Comparison of ENCODE assay signal across 23 cellular contexts in the genomic region with DNA sequence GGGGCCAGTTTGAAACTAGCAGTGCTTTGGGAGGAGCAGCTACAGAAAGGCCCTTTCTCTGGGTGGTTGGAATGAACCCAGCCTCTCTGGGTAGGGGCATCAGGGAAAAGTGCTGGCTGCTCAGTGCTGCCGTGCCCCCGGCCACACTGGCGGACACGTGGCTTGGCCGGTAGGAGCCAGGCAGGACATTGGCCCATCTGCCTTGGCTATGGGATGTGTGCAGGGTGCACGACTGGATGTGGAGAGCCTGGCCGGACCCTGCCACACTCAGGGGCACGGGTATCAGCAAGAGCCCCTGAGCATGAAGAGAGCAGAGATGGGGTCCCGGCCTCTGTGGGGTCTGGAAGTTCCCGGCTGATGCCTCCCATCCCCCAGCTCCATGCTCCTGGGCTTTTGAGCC.
"Had no signal": no experiment of that assay in that cellular context is flagged by ENCODE, and none has a peak within 500 bp of the region (broad histone marks: within the 10 kb centered on the region; RNA-seq: fewer than 3 reads in every experiment).

No MANE protein-coding gene starts in this region.

- ATAC-seq: activated CD4-positive, alpha-beta T cell treated with anti-CD3 and anti-CD28 coated beads for 36 hours; T-cell had no signal

- H3K27ac Mint-ChIP-seq: activated CD4-positive, alpha-beta memory T cell treated with anti-CD3 and anti-CD28 coated beads, Interleukin-2, amount 10 ng/mL, durations not matched to agents 7 days and 5 days; activated CD4-positive, alpha-beta T cell treated with anti-CD3 and anti-CD28 coated beads for 36 hours; activated naive CD4-positive, alpha-beta T cell treated with anti-CD3 and anti-CD28 coated beads, Interleukin-2, amount 10 ng/mL, durations not matched to agents 7 days and 5 days; activated naive CD8-positive, alpha-beta T cell treated with anti-CD3 and anti-CD28 coated beads for 36 hours; activated T-cell treated with anti-CD3 and anti-CD28 coated beads, Interleukin-2, amount 50 U/mL, for 72 hours; activated T-helper 2 cell treated with anti-CD3 and anti-CD28 coated beads, Interferon-gamma antibody, Interleukin-2, Interleukin-4, amounts not matched to agents 10 μg/mL and 5 μg/mL and 100 μg/mL, durations not matched to agents 14 hours and 24 hours and 36 hours; T-cell had no signal

- DNase-seq: activated CD4-positive, alpha-beta memory T cell treated with anti-CD3 and anti-CD28 coated beads, Interleukin-2, amount 10 ng/mL, durations not matched to agents 7 days and 5 days; activated CD4-positive, alpha-beta T cell treated with anti-CD3 and anti-CD28 coated beads for 36 hours; activated CD4-positive, alpha-beta T cell treated with anti-CD3 and anti-CD28 coated beads, Interleukin-2, amount 50 U/mL, for 1 hour; activated gamma-delta T cell treated with Interleukin-2 at 50 U/mL for 16 hours; activated naive CD4-positive, alpha-beta T cell treated with anti-CD3 and anti-CD28 coated beads, Interleukin-2, amount 10 ng/mL, durations not matched to agents 7 days and 5 days; activated naive CD8-positive, alpha-beta T cell treated with anti-CD3 and anti-CD28 coated beads for 36 hours; activated T-cell treated with anti-CD3 and anti-CD28 coated beads, Interleukin-2, amount 50 U/mL, for 72 hours; MG63; NCI-H1105; NCI-H1436; NCI-H1694 treated with DMSO at 0.1 percent for 48 hours; NCI-H2029 treated with DMSO at 0.1 percent for 48 hours; NCI-H345; NCI-H510A; NCI-H526 treated with DMSO at 0.1 percent for 48 hours; NCI-H82; NK-92 treated with Interleukin-12 subunit alpha and Interleukin-12 subunit beta, amount 100 ng/mL, for 24 hours; OCI-M1; RPMI8226; T-cell had no signal

- H3K4me3 ChIP-seq: MG63, SK-N-MC had no signal

- H3K36me3 ChIP-seq: MG63 had no signal

- H3K4me3 Mint-ChIP-seq: activated CD4-positive, alpha-beta memory T cell treated with anti-CD3 and anti-CD28 coated beads, Interleukin-2, amount 10 ng/mL, durations not matched to agents 7 days and 5 days; activated CD4-positive, alpha-beta T cell treated with anti-CD3 and anti-CD28 coated beads for 36 hours; activated naive CD4-positive, alpha-beta T cell treated with anti-CD3 and anti-CD28 coated beads, Interleukin-2, amount 10 ng/mL, durations not matched to agents 7 days and 5 days; activated naive CD8-positive, alpha-beta T cell treated with anti-CD3 and anti-CD28 coated beads for 36 hours; activated T-cell treated with anti-CD3 and anti-CD28 coated beads, Interleukin-2, amount 50 U/mL, for 72 hours; T-cell had no signal

- H3K27ac ChIP-seq: SK-N-MC, VCaP had no signal

- H3K27me3 Mint-ChIP-seq: activated CD4-positive, alpha-beta memory T cell treated with anti-CD3 and anti-CD28 coated beads, Interleukin-2, amount 10 ng/mL, durations not matched to agents 7 days and 5 days; activated CD4-positive, alpha-beta T cell treated with anti-CD3 and anti-CD28 coated beads for 36 hours; activated naive CD8-positive, alpha-beta T cell treated with anti-CD3 and anti-CD28 coated beads for 36 hours had no signal

- H3K9me3 Mint-ChIP-seq: activated CD4-positive, alpha-beta memory T cell treated with anti-CD3 and anti-CD28 coated beads, Interleukin-2, amount 10 ng/mL, durations not matched to agents 7 days and 5 days; activated naive CD4-positive, alpha-beta T cell treated with anti-CD3 and anti-CD28 coated beads, Interleukin-2, amount 10 ng/mL, durations not matched to agents 7 days and 5 days; activated naive CD8-positive, alpha-beta T cell treated with anti-CD3 and anti-CD28 coated beads for 36 hours; activated T-cell treated with anti-CD3 and anti-CD28 coated beads, Interleukin-2, amount 50 U/mL, for 72 hours; activated T-helper 2 cell treated with anti-CD3 and anti-CD28 coated beads, Interferon-gamma antibody, Interleukin-2, Interleukin-4, amounts not matched to agents 10 μg/mL and 5 μg/mL and 100 μg/mL, durations not matched to agents 14 hours and 24 hours and 36 hours; T-cell had no signal

- H3K9me3 ChIP-seq: MG63 had no signal

- H3K27me3 ChIP-seq: MG63 had no signal

- H3K4me1 Mint-ChIP-seq: activated CD4-positive, alpha-beta memory T cell treated with anti-CD3 and anti-CD28 coated beads, Interleukin-2, amount 10 ng/mL, durations not matched to agents 7 days and 5 days; activated CD4-positive, alpha-beta T cell treated with anti-CD3 and anti-CD28 coated beads for 36 hours; T-cell had no signal
